23 cellular contexts compared by ENCODE assay signal in the genomic region with DNA sequence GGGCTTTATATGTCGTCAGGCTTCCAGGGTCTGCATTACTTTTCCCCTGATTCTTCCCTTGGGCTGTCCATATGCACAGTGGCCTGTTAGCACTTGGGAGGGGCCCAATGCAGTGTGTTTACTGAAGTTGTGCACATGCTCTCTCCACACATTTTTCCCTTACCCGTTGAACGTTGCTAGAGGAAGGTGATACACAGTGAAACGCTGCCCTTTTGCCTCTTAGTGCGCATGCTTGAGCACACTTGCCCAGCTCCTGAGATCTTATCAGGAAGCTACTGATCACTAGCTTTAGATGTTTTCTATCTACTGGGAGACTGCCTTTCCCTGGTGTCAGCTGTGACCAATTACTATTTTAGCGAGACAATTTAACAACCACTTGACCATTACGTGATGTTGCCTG.
"Had no signal": no experiment of that assay in that cellular context is flagged by ENCODE, and none has a peak within 500 bp of the region (broad histone marks: within the 10 kb centered on the region; RNA-seq: fewer than 3 reads in every experiment).

No MANE protein-coding gene starts in this region.

- H3K27me3 ChIP-seq: ascending aorta, breast epithelium, esophagus muscularis mucosa, hepatocyte, upper lobe of right lung had no signal

- H3K79me2 ChIP-seq: hepatocyte had no signal

- H3K4me1 Mint-ChIP-seq: activated T-helper 17 cell treated with anti-CD3 and anti-CD28 coated beads, Interleukin-2, amount 50 U/mL, for 72 hours; central memory CD8-positive, alpha-beta T cell; immature natural killer cell; memory B cell had no signal

- H3K36me3 Mint-ChIP-seq: activated naive CD4-positive, alpha-beta T cell treated with anti-CD3 and anti-CD28 coated beads, Interleukin-2, amount 50 U/mL, for 72 hours; memory B cell had no signal

- H3K4me1 ChIP-seq: ascending aorta, breast epithelium, esophagus muscularis mucosa, upper lobe of right lung had no signal

- FAIRE-seq: colon, frontal cortex, TTC549 had no signal

- H3K4me3 Mint-ChIP-seq: activated T-cell treated with anti-CD3 and anti-CD28 coated beads, Interleukin-2, amount 50 U/mL, for 24 hours; activated T-helper 17 cell treated with anti-CD3 and anti-CD28 coated beads, Interleukin-2, amount 50 U/mL, for 72 hours; central memory CD8-positive, alpha-beta T cell; immature natural killer cell; memory B cell; natural killer cell treated with Interleukin-12 subunit alpha and Interleukin-12 subunit beta and Interleukin-15 and Interleukin-18, amount 100 ng/mL, for 72 hours had no signal

- H3K4me2 ChIP-seq: hepatocyte had no signal

- H3K9me3 Mint-ChIP-seq: activated T-cell treated with anti-CD3 and anti-CD28 coated beads, Interleukin-2, amount 50 U/mL, for 24 hours had no signal

- H3K27ac Mint-ChIP-seq: activated naive CD4-positive, alpha-beta T cell treated with anti-CD3 and anti-CD28 coated beads, Interleukin-2, amount 50 U/mL, for 72 hours; activated T-cell treated with anti-CD3 and anti-CD28 coated beads, Interleukin-2, amount 50 U/mL, for 24 hours; activated T-helper 17 cell treated with anti-CD3 and anti-CD28 coated beads, Interleukin-2, amount 50 U/mL, for 72 hours; immature natural killer cell; memory B cell; natural killer cell treated with Interleukin-12 subunit alpha and Interleukin-12 subunit beta and Interleukin-15 and Interleukin-18, amount 100 ng/mL, for 72 hours had no signal

- H3K9me3 ChIP-seq: ascending aorta, esophagus muscularis mucosa, thoracic aorta, upper lobe of right lung had no signal

- ATAC-seq: activated naive CD4-positive, alpha-beta T cell treated with anti-CD3 and anti-CD28 coated beads, Interleukin-2, amount 50 U/mL, for 72 hours; activated T-helper 17 cell treated with anti-CD3 and anti-CD28 coated beads, Interleukin-2, amount 50 U/mL, for 72 hours; left cardiac atrium; natural killer cell treated with Interleukin-12 subunit alpha and Interleukin-12 subunit beta and Interleukin-15 and Interleukin-18, amount 100 ng/mL, for 72 hours; upper lobe of right lung had no signal

- H3K27me3 Mint-ChIP-seq: activated T-cell treated with anti-CD3 and anti-CD28 coated beads, Interleukin-2, amount 50 U/mL, for 24 hours; activated T-helper 17 cell treated with anti-CD3 and anti-CD28 coated beads, Interleukin-2, amount 50 U/mL, for 72 hours; central memory CD8-positive, alpha-beta T cell; memory B cell; natural killer cell treated with Interleukin-12 subunit alpha and Interleukin-12 subunit beta and Interleukin-15 and Interleukin-18, amount 100 ng/mL, for 72 hours had no signal

- H2AFZ ChIP-seq: hepatocyte had no signal

- H3K36me3 ChIP-seq: ascending aorta, breast epithelium, esophagus muscularis mucosa, thoracic aorta, upper lobe of right lung had no signal

- H3K27ac ChIP-seq: ascending aorta, breast epithelium, esophagus muscularis mucosa, hepatocyte, thoracic aorta, upper lobe of right lung had no signal

- H3K4me3 ChIP-seq: ascending aorta, breast epithelium, esophagus muscularis mucosa, hepatocyte, thoracic aorta, upper lobe of right lung had no signal

- DNase-seq: activated CD4-positive, alpha-beta T cell treated with anti-CD3 and anti-CD28 coated beads for 1 hour; activated T-cell treated with anti-CD3 and anti-CD28 coated beads, Interleukin-2, amount 50 U/mL, for 24 hours; glutamatergic neuron; immature natural killer cell; left cardiac atrium; occipital lobe; stimulated activated CD4-positive, alpha-beta T cell treated with anti-CD3 and anti-CD28 coated beads, Interleukin-4, amount 100 ng/mL, for 1 hour; stimulated activated naive CD4-positive, alpha-beta T cell treated with Interleukin-2 at 50 U/mL for 16 hours; T-helper 1 cell; upper lobe of right lung had no signal
